ENCODE assay signal across 8 cellular contexts in the genomic region with DNA sequence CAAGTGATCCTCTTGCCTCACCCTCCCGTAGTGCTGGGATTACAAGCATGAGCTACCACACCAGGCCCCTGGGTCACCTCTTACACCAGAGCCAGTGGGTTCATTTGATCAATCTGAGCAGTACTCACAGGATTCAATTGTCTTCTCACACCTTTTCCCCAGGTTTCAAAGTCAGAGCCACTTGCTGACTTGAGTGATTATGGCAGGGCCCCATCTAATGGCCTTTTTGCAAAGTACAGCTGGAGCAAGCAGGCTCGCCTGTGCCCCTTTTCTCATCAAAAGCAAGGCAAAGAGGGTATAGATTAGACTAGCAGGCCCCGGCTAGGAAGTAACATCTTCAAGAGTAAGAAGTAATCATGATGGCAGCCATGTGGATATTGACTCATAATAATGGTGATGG.
DNase-seq lines count a peak whose midpoint lies in the region; ATAC-seq and TF ChIP-seq lines count a peak whose summit lies in the region.

No MANE protein-coding gene starts in this region.

- H3F3A ChIP-seq in GM23338 (replicated peaks; ENCODE audit: low read depth) = no peaks in the 10 kb centered on the region

- H2AFZ ChIP-seq in GM23338 = no peak overlapping the region

- no peaks in the 10 kb centered on the region for H3K79me2 ChIP-seq in GM23338 (replicated peaks; ENCODE audit: insufficient read depth)

- no peak overlapping the region for H3K4me3 Mint-ChIP-seq in GM23338

- no peak for TF ChIP-seq POLR2A in vagina (IDR thresholded peaks at IDR 0.05)

- peaks cover 18% of the 10 kb centered on the region for H3K4me1 ChIP-seq in GM23338 (ENCODE audit: insufficient read depth)
- H3K4me1 ChIP-seq in vagina = peaks cover 24% of the 10 kb centered on the region

- H3K36me3 ChIP-seq in GM23338 (ENCODE audit: insufficient read depth) (no peaks in the 10 kb centered on the region), vagina (no peaks in the 10 kb centered on the region)

- peaks cover 19% of the 10 kb centered on the region for H3K4me1 Mint-ChIP-seq in GM23338

- peaks cover 12% of the 10 kb centered on the region; the same call in 2 of the 3 replicates for H3K9me3 Mint-ChIP-seq in GM23338

- TF ChIP-seq CTCF in GM23338 (conservative IDR thresholded peaks at IDR 0.05; ENCODE audit: low read depth in 2 of 2) (peak; percentile 80 to 88), fibroblast of pulmonary artery (IDR thresholded peaks at IDR 0.05; ENCODE audit: low read length, missing control alignments) (peak; percentile 50), vagina (IDR thresholded peaks at IDR 0.05) (no peak)

- no peaks in the 10 kb centered on the region for H3K9me3 ChIP-seq in vagina

- H3K27me3 ChIP-seq in GM23338 (ENCODE audit: insufficient read depth) (no peaks in the 10 kb centered on the region), vagina (no peaks in the 10 kb centered on the region)

- H3K27ac Mint-ChIP-seq in GM23338 = no peak overlapping the region

- H4K20me1 ChIP-seq in GM23338 (replicated peaks; ENCODE audit: insufficient read depth) = no peaks in the 10 kb centered on the region

- peaks cover 14% of the 10 kb centered on the region for H3K36me3 Mint-ChIP-seq in GM23338 (ENCODE audit: low read depth)

- H3K27me3 Mint-ChIP-seq in GM23338 (ENCODE audit: insufficient read depth, low read depth, poor library complexity) = peaks cover 5% of the 10 kb centered on the region

- H3K4me3 ChIP-seq in GM23338 (no peak overlapping the region), fibroblast of pulmonary artery (replicated peaks; ENCODE audit: low read depth, low read length) (no peak overlapping the region), vagina (no peak overlapping the region)

- H3K27ac ChIP-seq in GM23338 (ENCODE audit: low read depth) (no peak overlapping the region), vagina (no peak overlapping the region)

- peak; percentile 81 for DNase-seq in D341Med (ENCODE audit: low spot score)
- peak; percentile 87 for DNase-seq in GM23338 (ENCODE audit: low spot score)
- peak; percentile 31 for DNase-seq in NCI-H460 (ENCODE audit: extremely low read depth, low read depth)
- peak; percentile 11 for DNase-seq in activated T-cell treated with anti-CD3 and anti-CD28 coated beads for 4 hours
- DNase-seq in fibroblast of pulmonary artery (ENCODE audit: low read depth) = peak; percentile 49
- peak; percentile 3 to 26 (median 10) for DNase-seq in stimulated activated CD4-positive, alpha-beta T cell treated with anti-CD3 and anti-CD28 coated beads, Interleukin-12 subunit alpha, Interleukin-12 subunit beta, amount 100 ng/mL, for 48 hours (ENCODE audit: low read depth in 2 of 3, low spot score in 1 of 3)
- DNase-seq in vagina (ENCODE audit: extremely low spot score in 2 of 2) = no peak

- ATAC-seq in GM23338 (peak; percentile 91), HG03439 (IDR thresholded peaks at IDR 0.05; ENCODE audit: unreplicated experiment) (no peak)

- peaks cover 4% of the 10 kb centered on the region; the same call in 1 of the 2 replicates for H3K9me2 ChIP-seq in GM23338 (ENCODE audit: insufficient read depth)

- intact Hi-C loops in vagina (cut with DNase I) = no loop called here

- no peak overlapping the region for H3K4me2 ChIP-seq in GM23338

TF ChIP-seq in GM23338, 12 proteins besides CTCF, POLR2A, EP300 and RAD21 (continues in another document):
- TF ChIP-seq, protein P1, sequence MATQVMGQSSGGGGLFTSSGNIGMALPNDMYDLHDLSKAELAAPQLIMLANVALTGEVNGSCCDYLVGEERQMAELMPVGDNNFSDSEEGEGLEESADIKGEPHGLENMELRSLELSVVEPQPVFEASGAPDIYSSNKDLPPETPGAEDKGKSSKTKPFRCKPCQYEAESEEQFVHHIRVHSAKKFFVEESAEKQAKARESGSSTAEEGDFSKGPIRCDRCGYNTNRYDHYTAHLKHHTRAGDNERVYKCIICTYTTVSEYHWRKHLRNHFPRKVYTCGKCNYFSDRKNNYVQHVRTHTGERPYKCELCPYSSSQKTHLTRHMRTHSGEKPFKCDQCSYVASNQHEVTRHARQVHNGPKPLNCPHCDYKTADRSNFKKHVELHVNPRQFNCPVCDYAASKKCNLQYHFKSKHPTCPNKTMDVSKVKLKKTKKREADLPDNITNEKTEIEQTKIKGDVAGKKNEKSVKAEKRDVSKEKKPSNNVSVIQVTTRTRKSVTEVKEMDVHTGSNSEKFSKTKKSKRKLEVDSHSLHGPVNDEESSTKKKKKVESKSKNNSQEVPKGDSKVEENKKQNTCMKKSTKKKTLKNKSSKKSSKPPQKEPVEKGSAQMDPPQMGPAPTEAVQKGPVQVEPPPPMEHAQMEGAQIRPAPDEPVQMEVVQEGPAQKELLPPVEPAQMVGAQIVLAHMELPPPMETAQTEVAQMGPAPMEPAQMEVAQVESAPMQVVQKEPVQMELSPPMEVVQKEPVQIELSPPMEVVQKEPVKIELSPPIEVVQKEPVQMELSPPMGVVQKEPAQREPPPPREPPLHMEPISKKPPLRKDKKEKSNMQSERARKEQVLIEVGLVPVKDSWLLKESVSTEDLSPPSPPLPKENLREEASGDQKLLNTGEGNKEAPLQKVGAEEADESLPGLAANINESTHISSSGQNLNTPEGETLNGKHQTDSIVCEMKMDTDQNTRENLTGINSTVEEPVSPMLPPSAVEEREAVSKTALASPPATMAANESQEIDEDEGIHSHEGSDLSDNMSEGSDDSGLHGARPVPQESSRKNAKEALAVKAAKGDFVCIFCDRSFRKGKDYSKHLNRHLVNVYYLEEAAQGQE (IDR thresholded peaks at IDR 0.05; ENCODE audit: unreplicated experiment) = no peak
- TF ChIP-seq, protein P2, sequence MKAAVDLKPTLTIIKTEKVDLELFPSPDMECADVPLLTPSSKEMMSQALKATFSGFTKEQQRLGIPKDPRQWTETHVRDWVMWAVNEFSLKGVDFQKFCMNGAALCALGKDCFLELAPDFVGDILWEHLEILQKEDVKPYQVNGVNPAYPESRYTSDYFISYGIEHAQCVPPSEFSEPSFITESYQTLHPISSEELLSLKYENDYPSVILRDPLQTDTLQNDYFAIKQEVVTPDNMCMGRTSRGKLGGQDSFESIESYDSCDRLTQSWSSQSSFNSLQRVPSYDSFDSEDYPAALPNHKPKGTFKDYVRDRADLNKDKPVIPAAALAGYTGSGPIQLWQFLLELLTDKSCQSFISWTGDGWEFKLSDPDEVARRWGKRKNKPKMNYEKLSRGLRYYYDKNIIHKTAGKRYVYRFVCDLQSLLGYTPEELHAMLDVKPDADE (IDR thresholded peaks at IDR 0.05) = no peak
- no peak for TF ChIP-seq ZNF331 (CRISPR knock-in tag; IDR thresholded peaks at IDR 0.05; ENCODE audit: low read depth)
- TF ChIP-seq JUNB (IDR thresholded peaks at IDR 0.05; ENCODE audit: unreplicated experiment) = no peak
- no peak for TF ChIP-seq ZNF114 (CRISPR knock-in tag; IDR thresholded peaks at IDR 0.05)
- no peak for TF ChIP-seq NANOG (IDR thresholded peaks at IDR 0.05; ENCODE audit: borderline replicate concordance)
- no peak for TF ChIP-seq CREB1 (CRISPR knock-in tag; IDR thresholded peaks at IDR 0.05; ENCODE audit: low read depth)
- TF ChIP-seq POLR2AphosphoS5 (IDR thresholded peaks at IDR 0.05; ENCODE audit: low read depth) = no peak
- TF ChIP-seq EZH2 (IDR thresholded peaks at IDR 0.05; ENCODE audit: low read depth, unreplicated experiment) = no peak
- TF ChIP-seq STAT1 (IDR thresholded peaks at IDR 0.05; ENCODE audit: unreplicated experiment) = no peak
- TF ChIP-seq EZH2phosphoT487 (IDR thresholded peaks at IDR 0.05; ENCODE audit: unreplicated experiment) = no peak

Comparison
In these comparisons a context has a peak if more than half of its experiments do, and no peak if none do; other contexts are left out.
1. DNase-seq: peak in D341Med (single experiment), GM23338 (single experiment), NCI-H460 (single experiment), activated T-cell treated with anti-CD3 and anti-CD28 coated beads for 4 hours (single experiment), fibroblast of pulmonary artery (single experiment) and stimulated activated CD4-positive, alpha-beta T cell treated with anti-CD3 and anti-CD28 coated beads, Interleukin-12 subunit alpha, Interleukin-12 subunit beta, amount 100 ng/mL, for 48 hours (3 of 3); none in vagina (0 of 2).
2. CTCF ChIP-seq: peak in GM23338 (2 of 2) and fibroblast of pulmonary artery (single experiment); none in vagina (0 of 3).